21 cellular contexts compared by ENCODE assay signal in genomic region chr2:15074751-15075700, GRCh38.
DNase-seq lines count a peak whose midpoint lies in the region; ATAC-seq lines count a peak whose summit lies in the region.
"Had no signal": no experiment of that assay in that cellular context is flagged by ENCODE, and none has a peak within 500 bp of the region (broad histone marks: within the 10 kb centered on the region; RNA-seq: fewer than 3 reads in every experiment).

No MANE protein-coding gene starts in this region.

- H3K27ac ChIP-seq in caudate nucleus (ENCODE audit: low read depth, low read length), result peak overlapping the region; percentile 88
- H3K27ac ChIP-seq: 22Rv1; BLaER1 treated with 17β-estradiol and CSF1 and Interleukin-3, amounts not matched to agents 10 nM and 100 nM had no signal

- no peak for ATAC-seq in GM21717 (IDR thresholded peaks at IDR 0.05; ENCODE audit: unreplicated experiment)
- no peak for ATAC-seq in GM18907 (IDR thresholded peaks at IDR 0.05; ENCODE audit: unreplicated experiment)
- ATAC-seq: GM12878, Right ventricle myocardium inferior had no signal

- peak; percentile 48 for DNase-seq in Ammon's horn (ENCODE audit: low spot score)
- peak in 25 of 61 donors; percentile 1 to 43 (median 11) for DNase-seq in caudate nucleus (lab: John Stamatoyannopoulos, UW)
- peak; percentile 68 for DNase-seq in globus pallidus (ENCODE audit: low spot score)
- DNase-seq in midbrain (lab: John Stamatoyannopoulos, UW), result peak; percentile 15
- no peak for DNase-seq in stimulated activated CD8-positive, alpha-beta memory T cell treated with anti-CD3 and anti-CD28 coated beads, Interleukin-4, amount 100 ng/mL, for 48 hours
- no peak for DNase-seq in mucosa of gallbladder (ENCODE audit: low spot score)
- DNase-seq: ACHN; CD4-positive, alpha-beta memory T cell; DND-41; Karpas-422; NCI-H1417; NCI-H1694 treated with DMSO at 0.1 percent for 48 hours; NCI-H2081 treated with DMSO at 0.1 percent for 48 hours; NCI-H446 treated with DMSO at 0.1 percent for 48 hours; NCI-H526 treated with DMSO at 0.1 percent for 48 hours had no signal

Comparison
In these comparisons a context has a peak if more than half of its experiments do, and no peak if none do; other contexts are left out.
1. DNase-seq: peak in Ammon's horn (single experiment), globus pallidus (single experiment) and midbrain (single experiment); none in stimulated activated CD8-positive, alpha-beta memory T cell treated with anti-CD3 and anti-CD28 coated beads, Interleukin-4, amount 100 ng/mL, for 48 hours (single experiment) and mucosa of gallbladder (single experiment).